In the genomic region with DNA sequence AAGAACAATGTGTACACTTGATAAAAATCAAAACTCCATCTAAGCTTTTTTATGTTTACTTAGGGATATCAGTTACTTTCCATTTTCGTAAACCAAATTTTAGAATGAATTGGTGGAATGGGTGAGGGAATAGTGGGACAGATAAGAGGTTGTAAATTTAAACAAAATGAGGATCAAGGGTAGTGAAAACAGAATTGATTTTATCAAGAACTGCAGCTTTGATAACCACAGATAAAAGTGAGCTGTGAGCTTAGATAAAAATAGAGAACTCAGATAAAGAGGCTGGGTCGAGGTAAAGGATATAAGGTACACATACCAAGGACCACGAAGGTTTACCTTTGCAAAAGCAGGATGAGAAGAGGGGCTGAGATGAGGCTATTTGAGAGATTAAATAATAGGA, we compare ENCODE assay signal across 25 cellular contexts.
"Had no signal": no experiment of that assay in that cellular context is flagged by ENCODE, and none has a peak within 500 bp of the region (broad histone marks: within the 10 kb centered on the region; RNA-seq: fewer than 3 reads in every experiment).

No MANE protein-coding gene starts in this region.

- H3K4me3 Mint-ChIP-seq: dendritic cell treated with granulocyte-macrophage colony-stimulating factor and Interleukin-4, amounts not matched to agents 40 ng/mL and 50 ng/mL, for 4 days; effector memory CD8-positive, alpha-beta T cell; endodermal cell had no signal

- H3K27me3 ChIP-seq: colonic mucosa, dorsolateral prefrontal cortex, esophagus muscularis mucosa, esophagus squamous epithelium, foreskin keratinocyte, gastrocnemius medialis, gastroesophageal sphincter, heart left ventricle, heart right ventricle had no signal

- H3K36me3 ChIP-seq: colonic mucosa, esophagus muscularis mucosa, esophagus squamous epithelium, gastrocnemius medialis, gastroesophageal sphincter, heart left ventricle, heart right ventricle had no signal

- H3K27ac Mint-ChIP-seq: dendritic cell treated with granulocyte-macrophage colony-stimulating factor and Interleukin-4, amounts not matched to agents 40 ng/mL and 50 ng/mL, for 4 days; effector memory CD8-positive, alpha-beta T cell; endodermal cell had no signal

- ATAC-seq: effector memory CD8-positive, alpha-beta T cell; esophagus mucosa; foreskin keratinocyte; gastrocnemius medialis; gastroesophageal sphincter; heart left ventricle; heart right ventricle had no signal

- H3K4me1 ChIP-seq: colonic mucosa, esophagus muscularis mucosa, esophagus squamous epithelium, foreskin keratinocyte, gastrocnemius medialis, gastroesophageal sphincter, heart left ventricle, heart right ventricle had no signal

- H3K4me3 ChIP-seq: colonic mucosa, coronary artery, dorsolateral prefrontal cortex, esophagus muscularis mucosa, esophagus squamous epithelium, gastrocnemius medialis, gastroesophageal sphincter, heart left ventricle, heart right ventricle had no signal

- H3K9me3 ChIP-seq: colonic mucosa, esophagus muscularis mucosa, esophagus squamous epithelium, gastrocnemius medialis, gastroesophageal sphincter, heart left ventricle, heart right ventricle had no signal

- DNase-seq: colonic mucosa; cortex of kidney; dermis blood vessel endothelial cell; dorsolateral prefrontal cortex; effector CD4-positive, alpha-beta T cell; effector CD8-positive, alpha-beta T cell; effector memory CD4-positive, alpha-beta T cell; effector memory CD8-positive, alpha-beta T cell; endodermal cell; erythroblast; esophagus squamous epithelium; foreskin fibroblast; foreskin keratinocyte; foreskin melanocyte; gastrocnemius medialis; glutamatergic neuron; head of caudate nucleus; heart left ventricle; heart right ventricle had no signal

- H3K27ac ChIP-seq: colonic mucosa, coronary artery, dorsolateral prefrontal cortex, epithelial cell of prostate, esophagus muscularis mucosa, esophagus squamous epithelium, foreskin keratinocyte, gastrocnemius medialis, gastroesophageal sphincter, heart left ventricle, heart right ventricle had no signal

- H3K27me3 Mint-ChIP-seq: dendritic cell treated with granulocyte-macrophage colony-stimulating factor and Interleukin-4, amounts not matched to agents 40 ng/mL and 50 ng/mL, for 4 days; effector memory CD8-positive, alpha-beta T cell had no signal

- H3K9me3 Mint-ChIP-seq: endodermal cell had no signal
